Comparison of ENCODE assay signal across 7 cellular contexts in the genomic region with DNA sequence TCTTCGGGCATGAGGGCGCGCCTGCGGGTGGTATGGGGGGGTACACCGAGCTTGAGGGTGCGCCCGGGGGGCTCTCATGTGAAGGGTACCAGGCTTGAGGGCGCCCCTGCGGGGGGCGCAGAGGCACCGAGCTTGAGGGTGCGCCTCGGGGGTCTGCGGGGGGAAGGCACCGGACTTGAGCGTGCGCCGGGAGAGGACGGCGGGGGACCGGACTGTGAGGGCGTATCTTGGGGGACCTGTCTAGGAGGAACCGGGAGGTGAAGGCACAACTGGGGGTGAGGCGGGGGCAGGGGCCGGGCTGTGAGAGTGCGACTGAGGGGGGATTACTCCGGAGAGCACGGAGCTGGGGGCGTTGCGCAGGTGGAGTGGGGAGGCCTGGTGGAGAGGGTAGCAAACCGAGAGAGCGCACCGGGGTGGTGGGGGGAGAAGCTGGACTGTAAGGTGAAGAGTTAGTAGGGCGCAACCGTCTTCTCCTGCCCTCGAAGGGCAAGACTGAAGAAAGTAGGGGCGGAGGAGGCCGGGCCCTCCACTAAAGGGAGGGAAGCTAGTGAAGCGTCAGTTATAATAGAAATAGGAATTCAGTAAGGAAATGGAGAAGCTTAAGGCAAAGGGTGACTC. TPM values are rescaled to one million over a fixed set of nuclear protein-coding genes. Genes with fewer than 3 reads are reported as not detected.
DNase-seq lines count a peak whose midpoint lies in the region; ATAC-seq and TF ChIP-seq lines count a peak whose summit lies in the region.

No MANE protein-coding gene starts in this region.

- peaks cover 21% of the 10 kb centered on the region for H3K4me1 Mint-ChIP-seq in HFFc6 (ENCODE audit: low read depth)

- TF ChIP-seq POLR2A in lower leg skin (IDR thresholded peaks at IDR 0.05), result no peak

- ATAC-seq in HG02973 (IDR thresholded peaks at IDR 0.05; ENCODE audit: unreplicated experiment), result no peak

- intact Hi-C loops in lower leg skin (cut with DNase I; ENCODE audit: low total_unique reads), result no loop called here

- DNase-seq in HFFc6 (no peak), lower leg skin (ENCODE audit: low spot score in 2 of 2) (no peak), NCI-H2171 treated with DMSO at 0.1 percent for 48 hours (lab: John Stamatoyannopoulos, UW) (no peak)
- peak; percentile 9 to 12 for DNase-seq in stimulated activated CD8-positive, alpha-beta memory T cell treated with anti-CD3 and anti-CD28 coated beads, Interleukin-15, amount 100 ng/mL, for 48 hours (ENCODE audit: low read depth in 2 of 2)

- peak overlapping the region; percentile 97 for H3K4me3 Mint-ChIP-seq in HFFc6

- H3K9me3 Mint-ChIP-seq in HFFc6, result no peaks in the 10 kb centered on the region

- peaks cover 13% of the 10 kb centered on the region for H3K36me3 Mint-ChIP-seq in HFFc6 (ENCODE audit: low read depth)

- 4% methylated on average over 39 of the region's 39 CpGs for WGBS in lower leg skin, 2 donors

- TF ChIP-seq CTCF in HFFc6 (IDR thresholded peaks at IDR 0.05), result no peak
- no peak for TF ChIP-seq CTCF in WI38 (IDR thresholded peaks at IDR 0.05; ENCODE audit: low read depth, low read length)
- no peak for TF ChIP-seq CTCF in lower leg skin (IDR thresholded peaks at IDR 0.05)

- H3K27ac Mint-ChIP-seq in HFFc6, result peak overlapping the region; percentile 94

- H3K4me3 ChIP-seq in WI38 (ENCODE audit: low read depth, low read length) (peak overlapping the region; percentile 85), lower leg skin (ENCODE audit: low read depth, poor library complexity, severe bottlenecking) (peak overlapping the region; percentile 89)

- no peaks in the 10 kb centered on the region; the same call in 1 of the 2 replicates for H3K27me3 Mint-ChIP-seq in HFFc6 (ENCODE audit: insufficient read depth)

- H3K27ac ChIP-seq in cingulate gyrus (ENCODE audit: low read depth, low read length), result peak overlapping the region; percentile 98

RNA-seq across cellular contexts. Expression of a gene that starts 1.1 kb away (rescaled TPM):
- 100 to 1,000 TPM; 127 to 151 (median 133) TPM for total RNA-seq in HFFc6 (2021; fragmentation: NEBNext Ultra II Directional; extraction: Animal tissue kit (Norgen Biotek cat#: 25700))
- total RNA-seq in lower leg skin, result 100 to 1,000 TPM in 2 of 4 donors, 10 to 100 TPM in 2; 71.8 to 117 (median 88.6) TPM

Comparison
In these comparisons a context has a peak if more than half of its experiments do, and no peak if none do; other contexts are left out.
1. DNase-seq: peak in stimulated activated CD8-positive, alpha-beta memory T cell treated with anti-CD3 and anti-CD28 coated beads, Interleukin-15, amount 100 ng/mL, for 48 hours (2 of 2); none in HFFc6 (single experiment), lower leg skin (0 of 2) and NCI-H2171 treated with DMSO at 0.1 percent for 48 hours (single experiment).